Comparison of ENCODE assay signal across 11 cellular contexts in genomic region chr9:68802525-68803015, GRCh38.
DNase-seq lines count a peak whose midpoint lies in the region; ATAC-seq and TF ChIP-seq lines count a peak whose summit lies in the region.
"Had no signal": no experiment of that assay in that cellular context is flagged by ENCODE, and none has a peak within 500 bp of the region (broad histone marks: within the 10 kb centered on the region; RNA-seq: fewer than 3 reads in every experiment).

No MANE protein-coding gene starts in this region.

- H3K27me3 ChIP-seq in OCI-LY3 (ENCODE audit: low read depth, low read length): peaks cover 23% of the 10 kb centered on the region

- no peaks in the 10 kb centered on the region for H3K36me3 ChIP-seq in OCI-LY3 (replicated peaks; ENCODE audit: low read depth, low read length)

- H3K4me2 ChIP-seq in OCI-LY3 (ENCODE audit: low read length): peak overlapping the region; percentile 69

- H3K4me3 ChIP-seq in OCI-LY3 (ENCODE audit: low read length): peak overlapping the region; percentile 36

- no peak overlapping the region for H3K9ac ChIP-seq in OCI-LY3 (ENCODE audit: low read length)

- H3K27ac Mint-ChIP-seq in endothelial cell (ENCODE audit: unreplicated experiment) (no peak overlapping the region), osteocyte (ENCODE audit: unreplicated experiment) (no peak overlapping the region)
- H3K27ac Mint-ChIP-seq: activated naive CD4-positive, alpha-beta T cell treated with anti-CD3 and anti-CD28 coated beads, Interleukin-2, amount 50 U/mL, for 24 hours; IgD-negative memory B cell; nephron progenitor cell had no signal

- H3K4me3 Mint-ChIP-seq in endothelial cell (ENCODE audit: unreplicated experiment): no peak overlapping the region
- no peak overlapping the region for H3K4me3 Mint-ChIP-seq in osteocyte (ENCODE audit: unreplicated experiment)
- H3K4me3 Mint-ChIP-seq: activated naive CD4-positive, alpha-beta T cell treated with anti-CD3 and anti-CD28 coated beads, Interleukin-2, amount 50 U/mL, for 24 hours; IgD-negative memory B cell; nephron progenitor cell had no signal

- H4K20me1 ChIP-seq in OCI-LY3 (ENCODE audit: insufficient read depth, low read length): no peaks in the 10 kb centered on the region

- H3K36me3 Mint-ChIP-seq in endothelial cell (ENCODE audit: low read depth, unreplicated experiment) (no peaks in the 10 kb centered on the region), osteocyte (ENCODE audit: unreplicated experiment) (no peaks in the 10 kb centered on the region)
- H3K36me3 Mint-ChIP-seq: activated naive CD4-positive, alpha-beta T cell treated with anti-CD3 and anti-CD28 coated beads, Interleukin-2, amount 50 U/mL, for 24 hours had no signal

- H3K27ac ChIP-seq in OCI-LY3 (ENCODE audit: low read length): no peak overlapping the region

- no peak overlapping the region for H2AFZ ChIP-seq in OCI-LY3 (ENCODE audit: low read depth, low read length)

- H3K4me1 Mint-ChIP-seq in endothelial cell (ENCODE audit: unreplicated experiment): peaks cover 7% of the 10 kb centered on the region
- H3K4me1 Mint-ChIP-seq in osteocyte (ENCODE audit: unreplicated experiment): no peaks in the 10 kb centered on the region

- H3K9me3 Mint-ChIP-seq in endothelial cell (ENCODE audit: unreplicated experiment): no peaks in the 10 kb centered on the region
- no peaks in the 10 kb centered on the region for H3K9me3 Mint-ChIP-seq in osteocyte (ENCODE audit: unreplicated experiment)
- H3K9me3 Mint-ChIP-seq: activated naive CD4-positive, alpha-beta T cell treated with anti-CD3 and anti-CD28 coated beads, Interleukin-2, amount 50 U/mL, for 24 hours; IgD-negative memory B cell; nephron progenitor cell had no signal

- peak; percentile 98 for ATAC-seq in HG02678 (IDR thresholded peaks at IDR 0.05; ENCODE audit: unreplicated experiment)

- no peak for TF ChIP-seq CTCF in OCI-LY3 (IDR thresholded peaks at IDR 0.05; ENCODE audit: low read depth, low read length)
- TF ChIP-seq CTCF in endothelial cell (IDR thresholded peaks at IDR 0.05; ENCODE audit: unreplicated experiment): no peak
- TF ChIP-seq CTCF in osteocyte (IDR thresholded peaks at IDR 0.05): no peak

- H3K79me2 ChIP-seq in OCI-LY3 (ENCODE audit: low read length): no peaks in the 10 kb centered on the region

- DNase-seq in stimulated activated CD4-positive, alpha-beta T cell treated with anti-CD3 and anti-CD28 coated beads, Interleukin-12 subunit alpha, Interleukin-12 subunit beta, amount 100 ng/mL, for 48 hours (ENCODE audit: low read depth in 2 of 3, low spot score in 1 of 3): peak in 2 of 3 donors; percentile 16 to 28
- DNase-seq in stimulated activated CD4-positive, alpha-beta T cell treated with anti-CD3 and anti-CD28 coated beads, Interleukin-12 subunit alpha, Interleukin-12 subunit beta, amount 100 ng/mL, for 4 hours: no peak
- no peak for DNase-seq in DMS153 (lab: John Stamatoyannopoulos, UW)
- no peak for DNase-seq in NCI-H2081 (lab: John Stamatoyannopoulos, UW)
- no peak for DNase-seq in endothelial cell (ENCODE audit: low spot score)
- DNase-seq in osteocyte (ENCODE audit: extremely low spot score, unreplicated experiment): no peak
- DNase-seq: nephron progenitor cell had no signal

- H3K27me3 Mint-ChIP-seq in endothelial cell (ENCODE audit: unreplicated experiment) (peaks cover 4% of the 10 kb centered on the region), osteocyte (ENCODE audit: unreplicated experiment) (peaks cover 8% of the 10 kb centered on the region)
- H3K27me3 Mint-ChIP-seq: activated naive CD4-positive, alpha-beta T cell treated with anti-CD3 and anti-CD28 coated beads, Interleukin-2, amount 50 U/mL, for 24 hours; IgD-negative memory B cell had no signal

- H3K4me1 ChIP-seq in OCI-LY3 (ENCODE audit: low read length): peaks cover 16% of the 10 kb centered on the region

- no peaks in the 10 kb centered on the region for H3K9me3 ChIP-seq in OCI-LY3 (ENCODE audit: insufficient read depth, low read length)

Comparison
In these comparisons a context has a peak if more than half of its experiments do, and no peak if none do; other contexts are left out.
1. DNase-seq: peak in stimulated activated CD4-positive, alpha-beta T cell treated with anti-CD3 and anti-CD28 coated beads, Interleukin-12 subunit alpha, Interleukin-12 subunit beta, amount 100 ng/mL, for 48 hours (2 of 3); none in stimulated activated CD4-positive, alpha-beta T cell treated with anti-CD3 and anti-CD28 coated beads, Interleukin-12 subunit alpha, Interleukin-12 subunit beta, amount 100 ng/mL, for 4 hours (single experiment), DMS153 (single experiment), NCI-H2081 (0 of 2), endothelial cell (single experiment) and osteocyte (single experiment).